ENCODE assay signal across 18 cellular contexts in genomic region chrX:23802431-23802830, GRCh38. TPM values are rescaled to one million over a fixed set of nuclear protein-coding genes. Genes with fewer than 3 reads are reported as not detected.
A peak's percentile ranks its signal among the peaks of the same experiment; 100 is the strongest.
DNase-seq lines count a peak whose midpoint lies in the region; ATAC-seq and TF ChIP-seq lines count a peak whose summit lies in the region.
"Had no signal": no experiment of that assay in that cellular context is flagged by ENCODE, and none has a peak within 500 bp of the region (broad histone marks: within the 10 kb centered on the region; RNA-seq: fewer than 3 reads in every experiment).

No MANE protein-coding gene starts in this region.

- no peaks in the 10 kb centered on the region for H3K79me2 ChIP-seq in SK-N-SH (ENCODE audit: insufficient read depth)

- no peak for DNase-seq in SK-N-SH
- no peak for DNase-seq in RWPE1 (ENCODE audit: low spot score)
- no peak for DNase-seq in epithelial cell of prostate (ENCODE audit: low read depth, low spot score)
- DNase-seq in type B pancreatic cell (ENCODE audit: extremely low spot score, unreplicated experiment): no peak
- DNase-seq in Ammon's horn (ENCODE audit: low spot score): no peak
- DNase-seq in NCI-H1048 (lab: John Stamatoyannopoulos, UW): no peak
- DNase-seq: activated CD4-positive, alpha-beta T cell treated with anti-CD3 and anti-CD28 coated beads, Interleukin-2, amount 10 ng/mL, durations not matched to agents 24 days and 14 days; activated naive CD8-positive, alpha-beta T cell treated with anti-CD3 and anti-CD28 coated beads, Interleukin-2, amount 10 ng/mL, durations not matched to agents 7 days and 5 days; activated T-cell treated with anti-CD3 and anti-CD28 coated beads for 4 hours; CD8-positive, alpha-beta memory T cell; MG63; NCI-H2107; NCI-H69; nephron progenitor cell had no signal

- H3K27ac ChIP-seq in SK-N-SH (ENCODE audit: low read depth in 2 of 2, low read length in 1 of 2): no peak overlapping the region
- H3K27ac ChIP-seq in RWPE1: peak overlapping the region; percentile 60
- H3K27ac ChIP-seq in epithelial cell of prostate: peak overlapping the region; percentile 97
- H3K27ac ChIP-seq: cardiac muscle cell, suprapubic skin had no signal

- H3F3A ChIP-seq in SK-N-SH (replicated peaks; ENCODE audit: insufficient read depth): peaks cover 6% of the 10 kb centered on the region

- H3K4me3 Mint-ChIP-seq in type B pancreatic cell: no peak overlapping the region
- H3K4me3 Mint-ChIP-seq: activated CD4-positive, alpha-beta T cell treated with anti-CD3 and anti-CD28 coated beads, Interleukin-2, amount 10 ng/mL, durations not matched to agents 24 days and 14 days; activated naive CD8-positive, alpha-beta T cell treated with anti-CD3 and anti-CD28 coated beads, Interleukin-2, amount 10 ng/mL, durations not matched to agents 7 days and 5 days; CD8-positive, alpha-beta memory T cell; nephron progenitor cell had no signal

- peaks cover 0 to 18% of the 10 kb centered on the region in 2 experiments; a peak in 1 of 4 replicates for H3K4me1 ChIP-seq in SK-N-SH (ENCODE audit: control insufficient read depth in 1 of 2, insufficient read depth in 2 of 2, low read depth in 1 of 2, low read length in 1 of 2)

- POLR2A ChIA-PET in SK-N-SH (lab: Yijun Ruan, JAX): no interaction called here
- POLR2A ChIA-PET in RWPE1 (lab: Yijun Ruan, JAX; ENCODE audit: low non-redundant PET): no interaction called here

- TF ChIP-seq CTCF in SK-N-SH (IDR thresholded peaks at IDR 0.05): no peak
- no peak for TF ChIP-seq CTCF in RWPE1 (conservative IDR thresholded peaks at IDR 0.05; ENCODE audit: low read depth)
- TF ChIP-seq CTCF in type B pancreatic cell (conservative IDR thresholded peaks at IDR 0.05): no peak

- H3K4me3 ChIP-seq in SK-N-SH (ENCODE audit: low read depth in 2 of 2, low read length in 1 of 2): no peak overlapping the region
- H3K4me3 ChIP-seq: cardiac muscle cell, MG63, suprapubic skin had no signal

- CTCF ChIA-PET in SK-N-SH (lab: Yijun Ruan, JAX) (interaction anchor here (3.0 kb wide), 1 partner anchor 100 kb away, joined by 11 read pairs; no protein-coding TSS in a partner anchor), RWPE1 (lab: Yijun Ruan, JAX) (interaction anchor here (1.2 kb wide), 1 partner anchor 9 kb away, joined by 3 read pairs; no protein-coding TSS in a partner anchor)

- no peaks in the 10 kb centered on the region for H3K36me3 ChIP-seq in SK-N-SH (replicated peaks in 1 of 2; ENCODE audit: control insufficient read depth in 1 of 2, insufficient read depth in 2 of 2, low read length in 1 of 2)
- H3K36me3 ChIP-seq: cardiac muscle cell, MG63, suprapubic skin had no signal

- H3K9me2 ChIP-seq in SK-N-SH: no peaks in the 10 kb centered on the region

- H3K4me1 Mint-ChIP-seq in type B pancreatic cell (ENCODE audit: unreplicated experiment): peaks cover 36% of the 10 kb centered on the region

- H3K27ac Mint-ChIP-seq in type B pancreatic cell: peak overlapping the region; percentile 77
- H3K27ac Mint-ChIP-seq: activated CD4-positive, alpha-beta T cell treated with anti-CD3 and anti-CD28 coated beads, Interleukin-2, amount 10 ng/mL, durations not matched to agents 24 days and 14 days; activated naive CD8-positive, alpha-beta T cell treated with anti-CD3 and anti-CD28 coated beads, Interleukin-2, amount 10 ng/mL, durations not matched to agents 7 days and 5 days; CD8-positive, alpha-beta memory T cell; nephron progenitor cell had no signal

- H2AFZ ChIP-seq in SK-N-SH (ENCODE audit: low read depth): 0 out of 2 replicates have a peak overlapping the region, but pooled peaks have one; percentile 6

- H3K27me3 Mint-ChIP-seq in type B pancreatic cell: no peaks in the 10 kb centered on the region
- H3K27me3 Mint-ChIP-seq: activated CD4-positive, alpha-beta T cell treated with anti-CD3 and anti-CD28 coated beads, Interleukin-2, amount 10 ng/mL, durations not matched to agents 24 days and 14 days; activated naive CD8-positive, alpha-beta T cell treated with anti-CD3 and anti-CD28 coated beads, Interleukin-2, amount 10 ng/mL, durations not matched to agents 7 days and 5 days; CD8-positive, alpha-beta memory T cell had no signal

- TF ChIP-seq EP300 in SK-N-SH (IDR thresholded peaks at IDR 0.05; ENCODE audit: borderline replicate concordance in 1 of 2, low read depth in 1 of 2, low read length in 1 of 2): no peak

- no peak overlapping the region for H3K4me2 ChIP-seq in SK-N-SH

- 76% methylated on average over 5 of the region's 5 CpGs for WGBS in SK-N-SH (ENCODE audit: low lambda C conversion rate)

- H3K9ac ChIP-seq in SK-N-SH: no peak overlapping the region

- H3K9me3 ChIP-seq in SK-N-SH: no peaks in the 10 kb centered on the region
- H3K9me3 ChIP-seq: MG63, suprapubic skin had no signal

- no peak for TF ChIP-seq RAD21 in SK-N-SH (IDR thresholded peaks at IDR 0.05; ENCODE audit: low read length)

- no peaks in the 10 kb centered on the region for H3K36me3 Mint-ChIP-seq in type B pancreatic cell
- H3K36me3 Mint-ChIP-seq: activated naive CD8-positive, alpha-beta T cell treated with anti-CD3 and anti-CD28 coated beads, Interleukin-2, amount 10 ng/mL, durations not matched to agents 7 days and 5 days; CD8-positive, alpha-beta memory T cell had no signal

- H4K20me1 ChIP-seq in SK-N-SH (ENCODE audit: insufficient read depth): no peaks in the 10 kb centered on the region

- ATAC-seq in SK-N-SH treated with all-trans-retinoic acid at 6 μM for 48 hours: no peak
- ATAC-seq in HG03175 (IDR thresholded peaks at IDR 0.05; ENCODE audit: unreplicated experiment): no peak

- H3K9me3 Mint-ChIP-seq in type B pancreatic cell: peaks cover 5% of the 10 kb centered on the region
- H3K9me3 Mint-ChIP-seq: activated CD4-positive, alpha-beta T cell treated with anti-CD3 and anti-CD28 coated beads, Interleukin-2, amount 10 ng/mL, durations not matched to agents 24 days and 14 days; activated naive CD8-positive, alpha-beta T cell treated with anti-CD3 and anti-CD28 coated beads, Interleukin-2, amount 10 ng/mL, durations not matched to agents 7 days and 5 days; CD8-positive, alpha-beta memory T cell had no signal

- no peaks in the 10 kb centered on the region; the same call in 1 of the 2 replicates for H3K27me3 ChIP-seq in SK-N-SH (ENCODE audit: insufficient read depth)
- H3K27me3 ChIP-seq: cardiac muscle cell, MG63, suprapubic skin had no signal

TF ChIP-seq in SK-N-SH, 30 proteins besides CTCF, POLR2A, EP300 and RAD21 (continues in another document):
- TF ChIP-seq MXI1 (IDR thresholded peaks at IDR 0.05; ENCODE audit: low read depth, low read length): no peak

TF ChIP-seq in SK-N-SH treated with all-trans-retinoic acid at 6 μM for 48 hours, 23 proteins besides CTCF, POLR2A, EP300 and RAD21 (continues in another document):
- no peak for TF ChIP-seq CSDC2 (CRISPR knock-in tag; IDR thresholded peaks at IDR 0.05)
- TF ChIP-seq TOX (CRISPR knock-in tag; IDR thresholded peaks at IDR 0.05; ENCODE audit: borderline replicate concordance): no peak
- no peak for TF ChIP-seq RARB (CRISPR knock-in tag; IDR thresholded peaks at IDR 0.05)
- TF ChIP-seq, protein P1, sequence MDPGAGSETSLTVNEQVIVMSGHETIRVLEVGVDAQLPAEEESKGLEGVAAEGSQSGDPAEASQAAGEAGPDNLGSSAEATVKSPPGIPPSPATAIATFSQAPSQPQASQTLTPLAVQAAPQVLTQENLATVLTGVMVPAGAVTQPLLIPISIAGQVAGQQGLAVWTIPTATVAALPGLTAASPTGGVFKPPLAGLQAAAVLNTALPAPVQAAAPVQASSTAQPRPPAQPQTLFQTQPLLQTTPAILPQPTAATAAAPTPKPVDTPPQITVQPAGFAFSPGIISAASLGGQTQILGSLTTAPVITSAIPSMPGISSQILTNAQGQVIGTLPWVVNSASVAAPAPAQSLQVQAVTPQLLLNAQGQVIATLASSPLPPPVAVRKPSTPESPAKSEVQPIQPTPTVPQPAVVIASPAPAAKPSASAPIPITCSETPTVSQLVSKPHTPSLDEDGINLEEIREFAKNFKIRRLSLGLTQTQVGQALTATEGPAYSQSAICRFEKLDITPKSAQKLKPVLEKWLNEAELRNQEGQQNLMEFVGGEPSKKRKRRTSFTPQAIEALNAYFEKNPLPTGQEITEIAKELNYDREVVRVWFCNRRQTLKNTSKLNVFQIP (CRISPR knock-in tag; IDR thresholded peaks at IDR 0.05; ENCODE audit: borderline replicate concordance, low read depth): no peak
- TF ChIP-seq TCF4 (CRISPR knock-in tag; IDR thresholded peaks at IDR 0.05; ENCODE audit: borderline replicate concordance): no peak
- no peak for TF ChIP-seq ZNF565 (CRISPR knock-in tag; conservative IDR thresholded peaks at IDR 0.05; ENCODE audit: low read depth)
- no peak for TF ChIP-seq ESRRG (CRISPR knock-in tag; IDR thresholded peaks at IDR 0.05)
- TF ChIP-seq, protein P2, sequence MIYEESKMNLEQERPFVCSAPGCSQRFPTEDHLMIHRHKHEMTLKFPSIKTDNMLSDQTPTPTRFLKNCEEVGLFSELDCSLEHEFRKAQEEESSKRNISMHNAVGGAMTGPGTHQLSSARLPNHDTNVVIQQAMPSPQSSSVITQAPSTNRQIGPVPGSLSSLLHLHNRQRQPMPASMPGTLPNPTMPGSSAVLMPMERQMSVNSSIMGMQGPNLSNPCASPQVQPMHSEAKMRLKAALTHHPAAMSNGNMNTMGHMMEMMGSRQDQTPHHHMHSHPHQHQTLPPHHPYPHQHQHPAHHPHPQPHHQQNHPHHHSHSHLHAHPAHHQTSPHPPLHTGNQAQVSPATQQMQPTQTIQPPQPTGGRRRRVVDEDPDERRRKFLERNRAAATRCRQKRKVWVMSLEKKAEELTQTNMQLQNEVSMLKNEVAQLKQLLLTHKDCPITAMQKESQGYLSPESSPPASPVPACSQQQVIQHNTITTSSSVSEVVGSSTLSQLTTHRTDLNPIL (CRISPR knock-in tag; IDR thresholded peaks at IDR 0.05; ENCODE audit: low read depth): no peak
- no peak for TF ChIP-seq ZFP30 (CRISPR knock-in tag; IDR thresholded peaks at IDR 0.05)
- TF ChIP-seq OSR1 (CRISPR knock-in tag; IDR thresholded peaks at IDR 0.05): no peak
- TF ChIP-seq PPARA (CRISPR knock-in tag; IDR thresholded peaks at IDR 0.05; ENCODE audit: borderline replicate concordance): no peak

RNA-seq across cellular contexts. Expression of gene SAT1, which starts 19.5 kb away (rescaled TPM):
- 131 and 176 TPM in 2 replicates for polyA plus RNA-seq in SK-N-SH (2012; rRNA removed)
- 39.4 and 59.2 TPM in 2 replicates for polyA plus RNA-seq in SK-N-SH (2012; cell fraction: cytosol; rRNA removed)
- polyA plus RNA-seq in SK-N-SH (2012; cell fraction: nucleus; rRNA removed): 604 and 999 TPM in 2 replicates
- 440 and 517 TPM in 2 replicates for total RNA-seq in type B pancreatic cell (ENCODE audit: low replicate concordance)

RNA-seq across cellular contexts. Expression of gene ACOT9, which starts 59.4 kb away (rescaled TPM):
- polyA plus RNA-seq in SK-N-SH (2012; rRNA removed): 23.7 and 32.4 TPM in 2 replicates
- polyA plus RNA-seq in SK-N-SH (2012; cell fraction: cytosol; rRNA removed): 24.8 and 27.9 TPM in 2 replicates
- 43.3 and 77.6 TPM in 2 replicates for polyA plus RNA-seq in SK-N-SH (2012; cell fraction: nucleus; rRNA removed)
- total RNA-seq in type B pancreatic cell (ENCODE audit: low replicate concordance): 37.9 and 51.2 TPM in 2 replicates

Comparison
In these comparisons a context has a peak if more than half of its experiments do, and no peak if none do; other contexts are left out.
1. H3K27ac ChIP-seq: peak in RWPE1 (single experiment) and epithelial cell of prostate (single experiment); none in SK-N-SH (0 of 2).